ENCODE assay signal across 8 cellular contexts in genomic region chr10:102151774-102152544, GRCh38. TPM values are rescaled to one million over a fixed set of nuclear protein-coding genes. Genes with fewer than 3 reads are reported as not detected.
DNase-seq lines count a peak whose midpoint lies in the region; ATAC-seq, FAIRE-seq and TF ChIP-seq lines count a peak whose summit lies in the region.

Gene NOLC1, plus strand, starts transcription at chr10:102152389. Its CDS starts 22 bp downstream, at chr10:102152411.

- H3K4me1 ChIP-seq in IMR-90 (ENCODE audit: control insufficient read depth, insufficient read depth, low read length) (peaks cover 6% of the 10 kb centered on the region; the same call in 1 of the 2 replicates), endothelial cell of umbilical vein (ENCODE audit: control insufficient read depth, extremely low read depth, insufficient read depth, low read length) (peaks cover 17% of the 10 kb centered on the region)

- H4K8ac ChIP-seq in IMR-90 (ENCODE audit: low read depth in 2 of 2, low read length in 2 of 2) = peak within 1 kb of the TSS; percentile 44 to 94

- peak within 1 kb of the TSS; percentile 98 for H2AK9ac ChIP-seq in IMR-90 (replicated peaks; ENCODE audit: low read depth, low read length, poor library complexity)

- H3K27me3 ChIP-seq in IMR-90 (ENCODE audit: control insufficient read depth, insufficient read depth, low read length) (no peaks in the 10 kb centered on the region), endothelial cell of umbilical vein (ENCODE audit: control insufficient read depth in 2 of 2, insufficient read depth in 2 of 2, low read length in 2 of 2) (no peaks in the 10 kb centered on the region)

- 2% methylated on average over 38 of the region's 59 CpGs; no CpG with 5 or more reads in 1 of the 2 experiments for WGBS in IMR-90 (ENCODE audit: extremely low coverage in 2 of 2, insufficient read length in 1 of 2), 2 experiments

- in situ Hi-C loops in IMR-90 (cut with MboI; ENCODE audit: low sequenced_read_pairs) = no loop called here

- CTCF ChIA-PET in IMR-90 (lab: Yijun Ruan, JAX) (interaction anchor here (0.6 to 1.0 kb wide), 2 partner anchors 17 to 200 kb away, joined by 3 read pairs; no protein-coding TSS in a partner anchor), endothelial cell of umbilical vein (lab: Charles Lee) (interaction anchor here (0.9 to 1.5 kb wide), 5 partner anchors 16 to 312 kb away, joined by 3 to 9 read pairs (median 3); partner anchors contain the start of gene PPRC1)

- H3K79me1 ChIP-seq in IMR-90 (ENCODE audit: low read depth in 1 of 2, low read length in 2 of 2) = peaks cover 7 to 57% of the 10 kb centered on the region in 2 experiments

- H3K79me2 ChIP-seq in endothelial cell of umbilical vein (ENCODE audit: control insufficient read depth, insufficient read depth, low read length) = peaks cover 44% of the 10 kb centered on the region

- H2AFZ ChIP-seq in IMR-90 (replicated peaks; ENCODE audit: low read length, poor library complexity) (peak within 1 kb of the TSS; percentile 95), endothelial cell of umbilical vein (ENCODE audit: low read depth, low read length) (no peak within 1 kb of the TSS)

- peak within 1 kb of the TSS; percentile 33; the same call in 1 of the 3 replicates for H2BK15ac ChIP-seq in IMR-90 (ENCODE audit: low read depth, low read length)

- TF ChIP-seq POLR2A in IMR-90 (IDR thresholded peaks at IDR 0.05; ENCODE audit: low read depth, low read length) (peak; percentile 96), endothelial cell of umbilical vein (IDR thresholded peaks at IDR 0.05; ENCODE audit: low read depth, low read length) (peak; percentile 97)

- H3K23ac ChIP-seq in IMR-90 (ENCODE audit: low read depth, low read length) = peak within 1 kb of the TSS; percentile 68

- intact Hi-C loops in IMR-90 (cut with micrococcal nuclease) = loop anchor here (2.0 kb wide), 1 partner anchor 31 kb away; the partner anchor contains the start of gene LDB1
- intact Hi-C loops in endothelial cell of umbilical vein (cut with micrococcal nuclease) = loop anchor here (1.0 to 5.0 kb wide), 4 partner anchors 17 to 242 kb away; no protein-coding TSS in a partner anchor

- H3K4me3 ChIP-seq in IMR-90 (ENCODE audit: insufficient read depth, low read depth, low read length) = peak within 1 kb of the TSS; percentile 64
- H3K4me3 ChIP-seq in endothelial cell of umbilical vein (replicated peaks in 1 of 3; ENCODE audit: insufficient read depth in 1 of 3, low read depth in 1 of 3, low read length in 3 of 3) = peak within 1 kb of the TSS; percentile 24 to 71 (median 66)

- no TSS peak for BruUV-seq in IMR-90 (replicated peaks; lab: Mats Ljungman, UMichigan)
- no TSS peak for BruUV-seq in endothelial cell of umbilical vein (replicated peaks; lab: Mats Ljungman, UMichigan)

- peak within 1 kb of the TSS; percentile 80 for H2BK5ac ChIP-seq in IMR-90 (ENCODE audit: low read depth, low read length, poor library complexity, severe bottlenecking)

- peak; percentile 100 for FAIRE-seq in endothelial cell of umbilical vein (lab: Jason Lieb, UNC)

- H3K4me2 ChIP-seq in IMR-90 (ENCODE audit: low read depth, low read length) (peak within 1 kb of the TSS; percentile 86), endothelial cell of umbilical vein (ENCODE audit: insufficient read depth, low read length) (peak within 1 kb of the TSS; percentile 96)

- POLR2A ChIA-PET in IMR-90 (lab: Charles Lee; ENCODE audit: unreplicated experiment) (interaction anchor here (0.6 kb wide), 1 partner anchor 21 kb away, joined by 3 read pairs; no protein-coding TSS in a partner anchor), endothelial cell of umbilical vein (lab: Charles Lee) (interaction anchor here (0.6 to 1.1 kb wide), 3 partner anchors 19 to 95 kb away, joined by 3 to 7 read pairs (median 3); partner anchors contain the start of gene PPRC1)

- H2AK5ac ChIP-seq in IMR-90 (ENCODE audit: low read depth, low read length) = peak within 1 kb of the TSS; percentile 35

- TF ChIP-seq CTCF in IMR-90 (conservative IDR thresholded peaks at IDR 0.05; ENCODE audit: low read depth, low read length) (no peak), endothelial cell of umbilical vein (IDR thresholded peaks at IDR 0.05; ENCODE audit: extremely low read depth in 1 of 2, insufficient read depth in 1 of 2, low read depth in 1 of 2, low read length in 2 of 2) (no peak)

- H3K9me3 ChIP-seq in IMR-90 (ENCODE audit: control insufficient read depth, insufficient read depth, low read length) (no peaks in the 10 kb centered on the region), endothelial cell of umbilical vein (replicated peaks; ENCODE audit: control insufficient read depth, insufficient read depth, low read length) (no peaks in the 10 kb centered on the region)

- peak within 1 kb of the TSS; percentile 30; the same call in 1 of the 2 replicates for H2BK120ac ChIP-seq in IMR-90 (ENCODE audit: low read depth, low read length)

- H4K91ac ChIP-seq in IMR-90 (ENCODE audit: insufficient read depth, low read depth, low read length) = peak within 1 kb of the TSS; percentile 74

- H3K36me3 ChIP-seq in IMR-90 (ENCODE audit: control insufficient read depth, insufficient read depth, low read length) (peaks cover 28% of the 10 kb centered on the region), endothelial cell of umbilical vein (ENCODE audit: control insufficient read depth in 2 of 2, extremely low read depth in 1 of 2, insufficient read depth in 2 of 2, low read length in 2 of 2) (peaks cover 11 to 16% of the 10 kb centered on the region in 2 experiments)

- ATAC-seq in GM21528 (IDR thresholded peaks at IDR 0.05; ENCODE audit: low FRiP score, unreplicated experiment) (peak; percentile 87), IMR-90 (ENCODE audit: low read depth) (peak; percentile 96)

- H4K20me1 ChIP-seq in IMR-90 (ENCODE audit: insufficient read depth, low read length) (peaks cover 29% of the 10 kb centered on the region), endothelial cell of umbilical vein (replicated peaks; ENCODE audit: control insufficient read depth, extremely low read depth, insufficient read depth, low read length) (no peaks in the 10 kb centered on the region)

- peak within 1 kb of the TSS; percentile 93 for H3K4ac ChIP-seq in IMR-90 (ENCODE audit: low read depth, low read length)

- TF ChIP-seq RAD21 in IMR-90 (IDR thresholded peaks at IDR 0.05; ENCODE audit: low read length) = no peak

- H3K9ac ChIP-seq in IMR-90 (ENCODE audit: low read depth, low read length) = peak within 1 kb of the TSS; percentile 74
- peak within 1 kb of the TSS; percentile 68 for H3K9ac ChIP-seq in endothelial cell of umbilical vein (replicated peaks; ENCODE audit: extremely low read depth, insufficient read depth, low read length)

- H3K27ac ChIP-seq in IMR-90 (ENCODE audit: insufficient read depth, low read length) (peak within 1 kb of the TSS; percentile 74), endothelial cell of umbilical vein (ENCODE audit: insufficient read depth, low read depth, low read length) (peak within 1 kb of the TSS; percentile 80)

- H3K56ac ChIP-seq in IMR-90 (ENCODE audit: extremely low read depth, insufficient read depth, low read length) = peak within 1 kb of the TSS; percentile 35

- H3K9me1 ChIP-seq in IMR-90 (ENCODE audit: insufficient read depth, low read length) (peaks cover 3% of the 10 kb centered on the region; the same call in 1 of the 2 replicates), endothelial cell of umbilical vein (replicated peaks; ENCODE audit: control insufficient read depth, extremely low read depth, insufficient read depth, low read length) (no peaks in the 10 kb centered on the region)

- peak within 1 kb of the TSS; percentile 10; the same call in 1 of the 2 replicates for H3K18ac ChIP-seq in IMR-90 (ENCODE audit: low read depth, low read length)

- dilution Hi-C loops in IMR-90 (cut with HindIII; ENCODE audit: low sequenced_read_pairs, unreplicated experiment) = no loop called here
- dilution Hi-C loops in endothelial cell of umbilical vein (cut with MboI; ENCODE audit: extremely low pct_ligation_motif_present, low sequenced_read_pairs) = no loop called here

- H3K14ac ChIP-seq in IMR-90 (replicated peaks; ENCODE audit: low read depth, low read length) = peak within 1 kb of the TSS; percentile 90

- 0 out of 2 replicates have a peak within 1 kb of the TSS, but pooled peaks have one; percentile 14 for H4K5ac ChIP-seq in IMR-90 (ENCODE audit: low read depth, low read length)

- DNase-seq in DMS 273 (lab: John Stamatoyannopoulos, UW; ENCODE audit: unreplicated experiment) = peak; percentile 98
- peak; percentile 99 for DNase-seq in IMR-90
- peak; percentile 100 for DNase-seq in OCI-M1 (lab: John Stamatoyannopoulos, UW)
- peak; percentile 100 for DNase-seq in activated T-cell treated with anti-CD3 and anti-CD28 coated beads for 24 hours (ENCODE audit: low read depth)
- peak; percentile 99 for DNase-seq in endothelial cell of umbilical vein (ENCODE audit: low read depth, low spot score)
- peak; percentile 96 for DNase-seq in midbrain (lab: John Stamatoyannopoulos, UW)
- peak; percentile 99 to 100 for DNase-seq in stimulated activated CD8-positive, alpha-beta memory T cell treated with anti-CD3 and anti-CD28 coated beads, Interleukin-2, amount 100 ng/mL, for 1 hour (ENCODE audit: low read depth in 2 of 2)

- peak within 1 kb of the TSS; percentile 35; the same call in 1 of the 2 replicates for H2BK20ac ChIP-seq in IMR-90 (ENCODE audit: low read depth, low read length)

TF ChIP-seq in IMR-90, 13 proteins besides CTCF, POLR2A, EP300 and RAD21 (continues in another document):
- TF ChIP-seq RCOR1 (IDR thresholded peaks at IDR 0.05; ENCODE audit: insufficient replicate concordance, low read length) (no peak), SMC3 (IDR thresholded peaks at IDR 0.05; ENCODE audit: low read depth, low read length) (no peak), MAZ (IDR thresholded peaks at IDR 0.05; ENCODE audit: borderline replicate concordance, low read depth, low read length) (no peak)

TF ChIP-seq in endothelial cell of umbilical vein, 7 proteins besides CTCF, POLR2A, EP300 and RAD21 (continues in another document):
- peak; percentile 83 for TF ChIP-seq MAX (IDR thresholded peaks at IDR 0.05; ENCODE audit: insufficient read depth, insufficient read length)

RNA-seq across cellular contexts. Expression of gene NOLC1, which starts in this region (rescaled TPM):
- total RNA-seq in IMR-90 (2012; rRNA removed) = 43.2 and 60.5 TPM in 2 replicates
- 53.5 and 55.3 TPM in 2 replicates for polyA plus RNA-seq in IMR-90 (2012; rRNA removed)
- polyA plus RNA-seq in IMR-90 (2012; cell fraction: cytosol; rRNA removed) = 17.2 and 29.5 TPM in 2 replicates
- polyA plus RNA-seq in IMR-90 (2012; cell fraction: nucleus; rRNA removed; ENCODE audit: low replicate concordance) = 25.5 and 102 TPM in 2 replicates
- 68.2 and 73.1 TPM in 2 replicates for total RNA-seq in endothelial cell of umbilical vein
- 26.0 and 32.1 TPM in 2 replicates for polyA plus RNA-seq in endothelial cell of umbilical vein
- polyA plus RNA-seq in endothelial cell of umbilical vein (2011; cell fraction: cytosol; rRNA removed) = 54.2 and 70.4 TPM in 2 replicates
- 60.0 and 83.8 TPM in 2 replicates for polyA plus RNA-seq in endothelial cell of umbilical vein (2011; cell fraction: nucleus; rRNA removed)
- 69.4 and 83.2 TPM in 2 replicates for polyA plus RNA-seq in endothelial cell of umbilical vein (2012)
- polyA minus RNA-seq in endothelial cell of umbilical vein = 29.8 and 32.6 TPM in 2 replicates
- 116 TPM for polyA minus RNA-seq in endothelial cell of umbilical vein (2011; cell fraction: cytosol; rRNA and poly(A)+ RNA removed)
- polyA minus RNA-seq in endothelial cell of umbilical vein (2011; cell fraction: nucleus; rRNA and poly(A)+ RNA removed) = 10.9 and 13.1 TPM in 2 replicates

Comparison
In these comparisons a context has a peak if more than half of its experiments do, and no peak if none do; other contexts are left out.
1. Peak in every context shown above with its lines: DNase-seq, ATAC-seq, H3K4me3 ChIP-seq and H3K27ac ChIP-seq.